ENCODE assay signal across 26 cellular contexts in the genomic region with DNA sequence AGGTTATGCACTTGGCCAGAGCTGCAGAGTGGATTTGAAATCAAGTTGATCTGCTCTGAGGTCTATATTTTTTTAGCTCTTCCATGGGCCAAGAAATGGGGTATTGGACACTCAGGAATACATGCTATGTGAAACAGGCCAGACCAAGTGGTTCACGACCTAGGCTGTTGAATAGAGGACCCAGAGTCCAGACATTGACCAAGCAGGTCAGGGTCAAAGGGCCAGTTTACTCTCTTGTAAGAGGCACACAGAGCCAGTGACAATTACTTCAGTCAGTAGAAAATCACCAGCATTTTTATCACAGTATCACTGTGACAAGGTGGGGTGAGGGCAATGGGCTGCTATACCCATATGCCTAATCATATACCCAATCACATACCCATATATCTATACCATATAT.
"Had no signal": no experiment of that assay in that cellular context is flagged by ENCODE, and none has a peak within 500 bp of the region (broad histone marks: within the 10 kb centered on the region; RNA-seq: fewer than 3 reads in every experiment).

No MANE protein-coding gene starts in this region.

- H3K36me3 ChIP-seq: stomach, suprapubic skin, thoracic aorta, thyroid gland, tibial artery, tibial nerve, transverse colon, upper lobe of left lung, upper lobe of right lung, uterus, vagina had no signal

- H3K9me3 ChIP-seq: stomach, suprapubic skin, testis, thoracic aorta, thyroid gland, tibial artery, tibial nerve, transverse colon, upper lobe of left lung, upper lobe of right lung, uterus, vagina had no signal

- H3K27me3 ChIP-seq: stomach, testis, thyroid gland, tibial artery, tibial nerve, transverse colon, upper lobe of left lung, uterus, vagina had no signal

- DNase-seq: stimulated activated CD4-positive, alpha-beta T cell treated with anti-CD3 and anti-CD28 coated beads, Interleukin-2, amount 100 ng/mL, for 48 hours; stimulated activated CD4-positive, alpha-beta T cell treated with anti-CD3 and anti-CD28 coated beads, Interleukin-4, amount 100 ng/mL, for 1 hour; stimulated activated CD4-positive, alpha-beta T cell treated with anti-CD3 and anti-CD28 coated beads, Interleukin-4, amount 100 ng/mL, for 24 hours; stimulated activated CD4-positive, alpha-beta T cell treated with anti-CD3 and anti-CD28 coated beads, Interleukin-4, amount 100 ng/mL, for 4 hours; stimulated activated CD8-positive, alpha-beta memory T cell treated with anti-CD3 and anti-CD28 coated beads, Interleukin-4, amount 100 ng/mL, for 48 hours; stimulated activated naive B cell treated with anti-CD40 and anti-IgM and Interleukin-4, amounts not matched to agents 10 μg/mL and 1 μg/mL and 100 μg/mL, for 72 hours; stimulated activated naive CD4-positive, alpha-beta T cell; stimulated activated naive CD4-positive, alpha-beta T cell treated with Interleukin-2 at 50 U/mL for 16 hours; stimulated activated naive CD8-positive, alpha-beta T cell treated with anti-CD3 and anti-CD28 coated beads, Interleukin-15, amount 100 ng/mL, for 72 hours; stimulated activated naive CD8-positive, alpha-beta T cell treated with anti-CD3 and anti-CD28 coated beads, Interleukin-15, Interleukin-2, amounts not matched to agents 100 U/mL and 50 U/mL, for 24 hours; stomach; substantia nigra; testis; thyroid gland; tibial artery; transverse colon; upper lobe of left lung; upper lobe of right lung; uterus had no signal

- FAIRE-seq: urothelium cell line had no signal

- ATAC-seq: stimulated activated effector memory CD8-positive, alpha-beta T cell treated with anti-CD3 and anti-CD28 coated beads, Interleukin-12 subunit alpha, Interleukin-12 subunit beta, amount 100 ng/mL, for 72 hours; stimulated activated memory B cell treated with anti-CD40 and anti-IgM and Interleukin-4, amounts not matched to agents 10 μg/mL and 1 μg/mL and 100 μg/mL, for 72 hours; stimulated activated naive B cell treated with anti-CD40 and anti-IgM and Interleukin-4, amounts not matched to agents 10 μg/mL and 1 μg/mL and 100 μg/mL, for 72 hours; stimulated activated naive CD8-positive, alpha-beta T cell treated with anti-CD3 and anti-CD28 coated beads, Interleukin-15, amount 100 ng/mL, for 72 hours; stimulated activated naive CD8-positive, alpha-beta T cell treated with anti-CD3 and anti-CD28 coated beads, Interleukin-15, Interleukin-2, amounts not matched to agents 100 U/mL and 50 U/mL, for 24 hours; upper lobe of right lung had no signal

- H3K4me1 ChIP-seq: stomach, suprapubic skin, testis, thyroid gland, tibial artery, tibial nerve, transverse colon, upper lobe of left lung, upper lobe of right lung, uterus, vagina had no signal

- H3K27ac ChIP-seq: stomach, suprapubic skin, testis, thoracic aorta, thyroid gland, tibial artery, tibial nerve, transverse colon, upper lobe of left lung, upper lobe of right lung, uterus, vagina had no signal

- H3K4me3 ChIP-seq: stomach, suprapubic skin, testis, thoracic aorta, thyroid gland, tibial artery, tibial nerve, transverse colon, upper lobe of left lung, upper lobe of right lung, uterus, vagina had no signal
